ENCODE assay signal across 9 cellular contexts in genomic region chr1:43582162-43582566, GRCh38. TPM values are rescaled to one million over a fixed set of nuclear protein-coding genes. Genes with fewer than 3 reads are reported as not detected.
DNase-seq lines count a peak whose midpoint lies in the region; ATAC-seq and TF ChIP-seq lines count a peak whose summit lies in the region.
"Had no signal": no experiment of that assay in that cellular context is flagged by ENCODE, and none has a peak within 500 bp of the region (broad histone marks: within the 10 kb centered on the region; RNA-seq: fewer than 3 reads in every experiment).

No MANE protein-coding gene starts in this region.

- H3K27ac Mint-ChIP-seq in T-cell: no peak overlapping the region
- H3K27ac Mint-ChIP-seq: dendritic cell treated with granulocyte-macrophage colony-stimulating factor and Interleukin-4, amounts not matched to agents 40 ng/mL and 50 ng/mL, for 4 days had no signal

- POLR2A ChIA-PET in T-cell (lab: Charles Lee): no interaction called here

- ATAC-seq in GM18498 (IDR thresholded peaks at IDR 0.05; ENCODE audit: unreplicated experiment) (peak; percentile 80), T-cell (replicated peaks in 1 of 4) (peak in 3 of 4 experiments; percentile 58 to 66 (median 66)), GM21423 (IDR thresholded peaks at IDR 0.05; ENCODE audit: unreplicated experiment) (no peak), GM18502 (IDR thresholded peaks at IDR 0.05; ENCODE audit: poor library complexity, unreplicated experiment) (no peak)

- TF ChIP-seq CTCF in epithelial cell of esophagus (IDR thresholded peaks at IDR 0.05; ENCODE audit: insufficient read depth, low read depth, low read length, missing control alignments): no peak

- no peak overlapping the region for H3K4me3 Mint-ChIP-seq in T-cell
- H3K4me3 Mint-ChIP-seq: dendritic cell treated with granulocyte-macrophage colony-stimulating factor and Interleukin-4, amounts not matched to agents 40 ng/mL and 50 ng/mL, for 4 days had no signal

- H3K36me3 Mint-ChIP-seq in T-cell: no peaks in the 10 kb centered on the region

- no peaks in the 10 kb centered on the region for H3K9me3 Mint-ChIP-seq in T-cell
- H3K9me3 Mint-ChIP-seq: dendritic cell treated with granulocyte-macrophage colony-stimulating factor and Interleukin-4, amounts not matched to agents 40 ng/mL and 50 ng/mL, for 4 days had no signal

- no peaks in the 10 kb centered on the region for H3K27me3 Mint-ChIP-seq in T-cell
- H3K27me3 Mint-ChIP-seq: dendritic cell treated with granulocyte-macrophage colony-stimulating factor and Interleukin-4, amounts not matched to agents 40 ng/mL and 50 ng/mL, for 4 days had no signal

- H3K4me3 ChIP-seq in epithelial cell of esophagus (ENCODE audit: low read length): no peak overlapping the region

- CTCF ChIA-PET in T-cell (lab: Charles Lee): no interaction called here

- peaks cover 0 to 9% (median 0%) of the 10 kb centered on the region in 3 donors for H3K4me1 Mint-ChIP-seq in T-cell

- peak; percentile 99 for DNase-seq in A172 (ENCODE audit: low spot score)
- DNase-seq in LoVo (ENCODE audit: low spot score): peak; percentile 93
- DNase-seq in T-cell: no peak
- DNase-seq in epithelial cell of esophagus (ENCODE audit: low read depth): peak; percentile 99
- peak; percentile 96 for DNase-seq in renal cortical epithelial cell (ENCODE audit: low read depth)

RNA-seq across cellular contexts. Expression of gene PTPRF, which starts 51.5 kb away (rescaled TPM):
- total RNA-seq in A172 (2014; rRNA removed; shearing (Covaris generic)): 25.2 and 27.4 TPM in 2 replicates
- total RNA-seq in T-cell (1 to 10 TPM in 3 of 5 donors, under 1 TPM in 2; 0.07 to 2.6 (median 1.9) TPM), renal cortical epithelial cell (128 and 259 TPM in 2 replicates)

Comparison
In these comparisons a context has a peak if more than half of its experiments do, and no peak if none do; other contexts are left out.
1. DNase-seq: peak in A172 (single experiment), LoVo (single experiment), epithelial cell of esophagus (single experiment) and renal cortical epithelial cell (single experiment); none in T-cell (0 of 34).
2. ATAC-seq: peak in GM18498 (single experiment) and T-cell (3 of 4); none in GM21423 (single experiment) and GM18502 (single experiment).